8 cellular contexts compared by ENCODE assay signal in the genomic region with DNA sequence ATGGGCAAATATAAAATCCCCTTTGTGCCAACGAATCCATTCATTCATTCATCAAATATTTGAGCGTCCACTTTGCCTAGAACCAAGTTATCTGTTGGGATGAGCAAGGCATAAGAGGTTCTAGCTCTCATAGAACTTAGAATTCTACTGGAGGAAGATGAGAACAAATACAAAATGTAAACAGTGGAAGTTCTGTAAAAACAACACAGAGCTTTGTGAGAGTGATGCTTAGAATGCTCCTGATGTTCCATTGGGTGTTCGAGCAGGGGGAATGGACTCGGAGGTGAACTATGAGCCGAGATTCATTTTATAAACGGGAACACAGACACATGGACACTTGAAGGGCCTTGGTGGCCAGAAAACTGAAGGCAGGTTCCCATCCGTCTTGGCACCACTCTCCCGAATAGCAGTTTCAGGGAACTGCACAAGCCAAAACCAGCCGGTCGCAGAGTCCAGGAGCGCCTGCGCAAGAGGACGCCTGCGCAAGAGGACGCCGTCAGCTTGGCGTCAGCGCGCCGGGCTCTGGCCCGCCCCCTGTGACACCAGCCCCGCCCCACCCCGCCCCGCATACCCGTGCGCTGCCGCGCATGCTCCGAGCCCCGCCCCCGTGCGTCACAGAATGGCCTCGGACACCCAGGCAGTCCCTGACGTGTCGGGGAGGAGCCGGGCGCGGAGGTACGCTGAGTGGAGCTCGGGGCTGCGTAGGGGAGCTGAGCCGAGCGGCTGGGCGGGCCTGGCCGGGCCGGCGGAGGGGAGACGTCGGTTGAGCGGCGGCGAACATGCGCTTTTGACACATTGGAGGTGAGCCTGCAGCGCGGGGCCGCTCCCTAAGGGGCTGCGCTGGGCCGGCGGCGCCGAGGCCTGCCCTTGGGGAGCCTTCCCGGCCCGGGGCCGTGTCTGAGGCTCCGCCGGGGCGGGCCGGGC. TPM values are rescaled to one million over a fixed set of nuclear protein-coding genes. Genes with fewer than 3 reads are reported as not detected.
DNase-seq lines count a peak whose midpoint lies in the region; ATAC-seq and TF ChIP-seq lines count a peak whose summit lies in the region.

A gene with protein sequence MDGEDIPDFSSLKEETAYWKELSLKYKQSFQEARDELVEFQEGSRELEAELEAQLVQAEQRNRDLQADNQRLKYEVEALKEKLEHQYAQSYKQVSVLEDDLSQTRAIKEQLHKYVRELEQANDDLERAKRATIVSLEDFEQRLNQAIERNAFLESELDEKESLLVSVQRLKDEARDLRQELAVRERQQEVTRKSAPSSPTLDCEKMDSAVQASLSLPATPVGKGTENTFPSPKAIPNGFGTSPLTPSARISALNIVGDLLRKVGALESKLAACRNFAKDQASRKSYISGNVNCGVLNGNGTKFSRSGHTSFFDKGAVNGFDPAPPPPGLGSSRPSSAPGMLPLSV (plus strand): TSS at position 640 of the 924 bp plus-strand sequence. CDS start 8,388 bp downstream, outside the sequence.

- no peak for TF ChIP-seq CTCF in AG09319 (IDR thresholded peaks at IDR 0.05; ENCODE audit: low read depth, low read length)

- DNase-seq in AG09319 (ENCODE audit: extremely low read depth, low read depth) (peak; percentile 98), NCI-H345 treated with DMSO at 0.1 percent for 48 hours (lab: John Stamatoyannopoulos, UW; ENCODE audit: unreplicated experiment) (peak; percentile 75), caudate nucleus (lab: John Stamatoyannopoulos, UW) (peak; percentile 75 to 99 (median 98)), immature natural killer cell (peak; percentile 98 to 99 (median 99)), smooth muscle cell of the brain vasculature (ENCODE audit: low read depth, low spot score) (peak; percentile 96)
- DNase-seq in activated CD4-positive, CD25-positive, alpha-beta regulatory T cell (lab: John Stamatoyannopoulos, UW), result peak; percentile 97 to 99 (median 98)

- peak within 1 kb of the TSS; percentile 94 to 98 (median 96) for H3K4me3 Mint-ChIP-seq in immature natural killer cell

- ATAC-seq in GM19035 (IDR thresholded peaks at IDR 0.05; ENCODE audit: unreplicated experiment) (peak; percentile 97), HG03342 (IDR thresholded peaks at IDR 0.05; ENCODE audit: unreplicated experiment) (peak; percentile 93)

- peaks cover 0 to 6% (median 0%) of the 10 kb centered on the region in 3 donors for H3K36me3 Mint-ChIP-seq in immature natural killer cell

- no peaks in the 10 kb centered on the region for H3K9me3 Mint-ChIP-seq in immature natural killer cell

- peak within 1 kb of the TSS; percentile 94 to 99 (median 99) for H3K27ac Mint-ChIP-seq in immature natural killer cell

- peaks cover 0 to 18% (median 6%) of the 10 kb centered on the region in 3 donors for H3K27me3 Mint-ChIP-seq in immature natural killer cell (ENCODE audit: low read depth in 3 of 3)

- peaks cover 39 to 47% of the 10 kb centered on the region in 2 donors for H3K4me1 Mint-ChIP-seq in immature natural killer cell

- H3K27ac ChIP-seq in caudate nucleus (ENCODE audit: low read depth, low read length), result peak within 1 kb of the TSS; percentile 99

RNA-seq across cellular contexts. Expression of the gene that starts here (rescaled TPM):
- polyA plus RNA-seq in immature natural killer cell, result 10 to 100 TPM; 37.2 to 75.0 (median 54.4) TPM

Comparison
In these comparisons a context has a peak if more than half of its experiments do, and no peak if none do; other contexts are left out.
1. Peak in every context shown above with its lines: DNase-seq, ATAC-seq and H3K27ac ChIP-seq.